ENCODE assay signal across 18 cellular contexts in genomic region chr7:3950249-3950648, GRCh38.
DNase-seq lines count a peak whose midpoint lies in the region; ATAC-seq, FAIRE-seq and TF ChIP-seq lines count a peak whose summit lies in the region.
"Had no signal": no experiment of that assay in that cellular context is flagged by ENCODE, and none has a peak within 500 bp of the region (broad histone marks: within the 10 kb centered on the region; RNA-seq: fewer than 3 reads in every experiment).

No MANE protein-coding gene starts in this region.

- no peak overlapping the region for H3K4me3 Mint-ChIP-seq in natural killer cell treated with Interleukin-12 subunit alpha and Interleukin-12 subunit beta and Interleukin-15 and Interleukin-18, amount 100 ng/mL, for 72 hours
- H3K4me3 Mint-ChIP-seq: CD4-positive, alpha-beta T cell; neural progenitor cell; WTC11 had no signal

- H3K4me3 ChIP-seq in kidney (ENCODE audit: low read length in 2 of 2) = no peak overlapping the region
- H3K4me3 ChIP-seq in MM.1S (ENCODE audit: low read length) = no peak overlapping the region
- H3K4me3 ChIP-seq: neural progenitor cell had no signal

- no peaks in the 10 kb centered on the region for H3K9me3 ChIP-seq in kidney (ENCODE audit: control insufficient read depth in 1 of 2, low read length in 2 of 2)
- no peaks in the 10 kb centered on the region for H3K9me3 ChIP-seq in MM.1S (replicated peaks; ENCODE audit: insufficient read depth, low read length)

- H3K36me3 ChIP-seq in kidney (ENCODE audit: control insufficient read depth in 1 of 2, insufficient read depth in 2 of 2, low read length in 2 of 2) (no peaks in the 10 kb centered on the region), MM.1S (replicated peaks; ENCODE audit: insufficient read depth, low read length) (no peaks in the 10 kb centered on the region)
- H3K36me3 ChIP-seq: neural progenitor cell had no signal

- TF ChIP-seq CTCF in kidney (IDR thresholded peaks at IDR 0.05; ENCODE audit: borderline replicate concordance, extremely low read depth, insufficient read depth) = no peak
- TF ChIP-seq CTCF in MM.1S (IDR thresholded peaks at IDR 0.05; ENCODE audit: low read length) = no peak

- no peaks in the 10 kb centered on the region for H3K4me1 Mint-ChIP-seq in natural killer cell treated with Interleukin-12 subunit alpha and Interleukin-12 subunit beta and Interleukin-15 and Interleukin-18, amount 100 ng/mL, for 72 hours (ENCODE audit: low read depth in 2 of 2)
- H3K4me1 Mint-ChIP-seq: WTC11 had no signal

- H3K27me3 Mint-ChIP-seq in natural killer cell treated with Interleukin-12 subunit alpha and Interleukin-12 subunit beta and Interleukin-15 and Interleukin-18, amount 100 ng/mL, for 72 hours = peaks cover 2 to 3% of the 10 kb centered on the region in 2 donors
- H3K27me3 Mint-ChIP-seq: CD4-positive, alpha-beta T cell had no signal

- H2AFZ ChIP-seq in MM.1S (ENCODE audit: low read length) = no peak overlapping the region
- H2AFZ ChIP-seq: neural progenitor cell had no signal

- intact Hi-C loops in kidney (cut with DNase I) = no loop called here

- H3K27ac ChIP-seq in kidney (ENCODE audit: low read depth in 2 of 2, low read length in 2 of 2) (no peak overlapping the region), MM.1S (ENCODE audit: low read length) (no peak overlapping the region)
- H3K27ac ChIP-seq: neural progenitor cell had no signal

- H3K36me3 Mint-ChIP-seq in natural killer cell treated with Interleukin-12 subunit alpha and Interleukin-12 subunit beta and Interleukin-15 and Interleukin-18, amount 100 ng/mL, for 72 hours = no peaks in the 10 kb centered on the region

- no peaks in the 10 kb centered on the region for H3K9me3 Mint-ChIP-seq in natural killer cell treated with Interleukin-12 subunit alpha and Interleukin-12 subunit beta and Interleukin-15 and Interleukin-18, amount 100 ng/mL, for 72 hours

- H3K9me2 ChIP-seq in MM.1S (replicated peaks; ENCODE audit: insufficient read depth, low read length) = no peaks in the 10 kb centered on the region

- no peak overlapping the region for H3K4me2 ChIP-seq in MM.1S (ENCODE audit: low read depth, low read length)
- H3K4me2 ChIP-seq: neural progenitor cell had no signal

- no peaks in the 10 kb centered on the region for H3K79me2 ChIP-seq in MM.1S (ENCODE audit: low read length)

- H3K27ac Mint-ChIP-seq in natural killer cell treated with Interleukin-12 subunit alpha and Interleukin-12 subunit beta and Interleukin-15 and Interleukin-18, amount 100 ng/mL, for 72 hours = no peak overlapping the region
- H3K27ac Mint-ChIP-seq: CD4-positive, alpha-beta T cell; neural progenitor cell; WTC11 had no signal

- no peak for DNase-seq in natural killer cell treated with Interleukin-12 subunit alpha and Interleukin-12 subunit beta and Interleukin-15 and Interleukin-18, amount 100 ng/mL, for 72 hours (ENCODE audit: low spot score)
- no peak for DNase-seq in NCI-H2107 treated with DMSO at 0.1 percent for 48 hours (lab: John Stamatoyannopoulos, UW; ENCODE audit: unreplicated experiment)
- DNase-seq in kidney = no peak
- DNase-seq in MM.1S = no peak
- DNase-seq: ACHN; activated gamma-delta T cell; CD4-positive, alpha-beta T cell; cerebellar nuclear complex; DMS79 treated with DMSO at 0.1 percent for 48 hours; H7; hypothalamus had no signal

- no peaks in the 10 kb centered on the region for H3F3A ChIP-seq in MM.1S (ENCODE audit: insufficient read depth, low read length)

- ATAC-seq in GM18861 (IDR thresholded peaks at IDR 0.05; ENCODE audit: unreplicated experiment) = peak; percentile 83
- ATAC-seq in GM21381 (IDR thresholded peaks at IDR 0.05; ENCODE audit: unreplicated experiment) = peak; percentile 57
- ATAC-seq in HG02885 (IDR thresholded peaks at IDR 0.05; ENCODE audit: poor library complexity, unreplicated experiment) = peak; percentile 62
- ATAC-seq in HG03558 (IDR thresholded peaks at IDR 0.05; ENCODE audit: extremely low read depth, unreplicated experiment) = peak; percentile 70
- no peak for ATAC-seq in natural killer cell treated with Interleukin-12 subunit alpha and Interleukin-12 subunit beta and Interleukin-15 and Interleukin-18, amount 100 ng/mL, for 72 hours
- ATAC-seq: Right ventricle myocardium inferior, WTC11 had no signal

- no peak for FAIRE-seq in kidney (lab: Jason Lieb, UNC)

- peaks cover 14% of the 10 kb centered on the region; the same call in 1 of the 2 replicates for H3K27me3 ChIP-seq in MM.1S (replicated peaks; ENCODE audit: insufficient read depth, low read length)
- H3K27me3 ChIP-seq: neural progenitor cell had no signal

- H3K9ac ChIP-seq in kidney (ENCODE audit: low read length in 2 of 2) (no peak overlapping the region), MM.1S (ENCODE audit: low read length) (no peak overlapping the region)
- H3K9ac ChIP-seq: neural progenitor cell had no signal

- H4K20me1 ChIP-seq in MM.1S (ENCODE audit: insufficient read depth, low read length) = no peaks in the 10 kb centered on the region

- H3K4me1 ChIP-seq in kidney (ENCODE audit: control insufficient read depth in 1 of 2, insufficient read depth in 1 of 2, low read depth in 1 of 2, low read length in 2 of 2) (peaks cover 4 to 5% of the 10 kb centered on the region in 2 donors), MM.1S (ENCODE audit: low read length) (no peaks in the 10 kb centered on the region)
- H3K4me1 ChIP-seq: neural progenitor cell had no signal

Comparison
In these comparisons a context has a peak if more than half of its experiments do, and no peak if none do; other contexts are left out.
1. ATAC-seq: peak in GM18861 (single experiment), GM21381 (single experiment), HG02885 (single experiment) and HG03558 (single experiment); none in natural killer cell treated with Interleukin-12 subunit alpha and Interleukin-12 subunit beta and Interleukin-15 and Interleukin-18, amount 100 ng/mL, for 72 hours (0 of 2).